ENCODE assay signal across 9 cellular contexts in genomic region chr17:49967621-49968379, GRCh38. TPM values are rescaled to one million over a fixed set of nuclear protein-coding genes. Genes with fewer than 3 reads are reported as not detected.
A peak's percentile ranks its signal among the peaks of the same experiment; 100 is the strongest.
DNase-seq lines count a peak whose midpoint lies in the region; ATAC-seq and TF ChIP-seq lines count a peak whose summit lies in the region.
"Had no signal": no experiment of that assay in that cellular context is flagged by ENCODE, and none has a peak within 500 bp of the region (broad histone marks: within the 10 kb centered on the region; RNA-seq: fewer than 3 reads in every experiment).

No MANE protein-coding gene starts in this region.

- no peak for ATAC-seq in HG03175 (IDR thresholded peaks at IDR 0.05; ENCODE audit: unreplicated experiment)

- TF ChIP-seq CTCF in fibroblast of pulmonary artery (IDR thresholded peaks at IDR 0.05; ENCODE audit: low read length, missing control alignments) (no peak), smooth muscle cell (IDR thresholded peaks at IDR 0.05; ENCODE audit: borderline replicate concordance, insufficient read depth, poor library complexity, severe bottlenecking) (no peak)

- H3K27ac ChIP-seq in SJSA1 (no peak overlapping the region), smooth muscle cell (ENCODE audit: low read depth) (no peak overlapping the region)
- H3K27ac ChIP-seq: 22Rv1 had no signal

- H3K4me1 ChIP-seq in SJSA1 (replicated peaks) (peaks cover 21% of the 10 kb centered on the region), smooth muscle cell (ENCODE audit: low read depth) (peaks cover 50% of the 10 kb centered on the region)

- peak overlapping the region; percentile 34 for H3K4me3 ChIP-seq in SJSA1
- peak overlapping the region; percentile 42 for H3K4me3 ChIP-seq in fibroblast of pulmonary artery (replicated peaks; ENCODE audit: low read depth, low read length)
- H3K4me3 ChIP-seq in smooth muscle cell = peak overlapping the region; percentile 49

- 23% methylated on average over 9 of the region's 9 CpGs for WGBS in smooth muscle cell (ENCODE audit: low lambda C conversion rate)

- H3K4me2 ChIP-seq in smooth muscle cell = peak overlapping the region; percentile 87

- peak; percentile 58 for DNase-seq in DMS53 (lab: John Stamatoyannopoulos, UW)
- DNase-seq in DMS53 treated with DMSO at 0.1 percent for 48 hours (lab: John Stamatoyannopoulos, UW; ENCODE audit: unreplicated experiment) = no peak
- no peak for DNase-seq in SJSA1 (ENCODE audit: low read depth in 1 of 2, low spot score in 2 of 2)
- DNase-seq in fibroblast of pulmonary artery (ENCODE audit: low read depth) = peak; percentile 5
- DNase-seq in smooth muscle cell (lab: John Stamatoyannopoulos, UW; ENCODE audit: unreplicated experiment) = no peak
- DNase-seq in NCI-H2081 (lab: John Stamatoyannopoulos, UW) = no peak
- DNase-seq in NCI-H1048 (lab: John Stamatoyannopoulos, UW) = no peak

- H3K9me3 ChIP-seq in SJSA1 (replicated peaks) (peaks cover 7% of the 10 kb centered on the region), smooth muscle cell (replicated peaks; ENCODE audit: low read depth) (no peaks in the 10 kb centered on the region)

- H3K36me3 ChIP-seq in SJSA1 (no peaks in the 10 kb centered on the region), smooth muscle cell (ENCODE audit: low read depth) (no peaks in the 10 kb centered on the region)

- H3K27me3 ChIP-seq in SJSA1 (replicated peaks) (peaks cover 98% of the 10 kb centered on the region), smooth muscle cell (ENCODE audit: low read depth) (peaks cover 99% of the 10 kb centered on the region)

- H3K9ac ChIP-seq in smooth muscle cell (ENCODE audit: low read depth) = peak overlapping the region; percentile 49

- no peak overlapping the region for H2AFZ ChIP-seq in smooth muscle cell (ENCODE audit: low read depth)

- no peaks in the 10 kb centered on the region for H4K20me1 ChIP-seq in smooth muscle cell (ENCODE audit: low read depth)

- H3K79me2 ChIP-seq in smooth muscle cell (ENCODE audit: low read depth) = no peaks in the 10 kb centered on the region

- H3F3A ChIP-seq in smooth muscle cell (ENCODE audit: low read depth) = no peaks in the 10 kb centered on the region

RNA-seq across cellular contexts. Expression of gene DLX4, which starts 1.2 kb away (rescaled TPM):
- 0.13 TPM in 1 of 2 replicates, not detected in the other for total RNA-seq in SJSA1 (2014; rRNA removed; shearing (Covaris generic))
- total RNA-seq in smooth muscle cell = not detected in 2 replicates
- polyA plus RNA-seq in smooth muscle cell = 0.19 and 0.51 TPM in 2 replicates

RNA-seq across cellular contexts. Expression of gene DLX3, which starts 27.2 kb away (rescaled TPM):
- not detected in 2 replicates for total RNA-seq in SJSA1 (2014; rRNA removed; shearing (Covaris generic))
- total RNA-seq in smooth muscle cell = 9.7 TPM in 1 of 2 replicates, not detected in the other
- 1.4 and 3.8 TPM in 2 replicates for polyA plus RNA-seq in smooth muscle cell

Comparison
In these comparisons a context has a peak if more than half of its experiments do, and no peak if none do; other contexts are left out.
1. DNase-seq: peak in DMS53 (single experiment) and fibroblast of pulmonary artery (single experiment); none in DMS53 treated with DMSO at 0.1 percent for 48 hours (single experiment), SJSA1 (0 of 2), smooth muscle cell (single experiment), NCI-H2081 (0 of 2) and NCI-H1048 (single experiment).
2. Peak in every context shown above with its lines, with median percentiles within 50 percentile points of each other: H3K4me3 ChIP-seq.